Comparison of ENCODE assay signal across 8 cellular contexts in the genomic region with DNA sequence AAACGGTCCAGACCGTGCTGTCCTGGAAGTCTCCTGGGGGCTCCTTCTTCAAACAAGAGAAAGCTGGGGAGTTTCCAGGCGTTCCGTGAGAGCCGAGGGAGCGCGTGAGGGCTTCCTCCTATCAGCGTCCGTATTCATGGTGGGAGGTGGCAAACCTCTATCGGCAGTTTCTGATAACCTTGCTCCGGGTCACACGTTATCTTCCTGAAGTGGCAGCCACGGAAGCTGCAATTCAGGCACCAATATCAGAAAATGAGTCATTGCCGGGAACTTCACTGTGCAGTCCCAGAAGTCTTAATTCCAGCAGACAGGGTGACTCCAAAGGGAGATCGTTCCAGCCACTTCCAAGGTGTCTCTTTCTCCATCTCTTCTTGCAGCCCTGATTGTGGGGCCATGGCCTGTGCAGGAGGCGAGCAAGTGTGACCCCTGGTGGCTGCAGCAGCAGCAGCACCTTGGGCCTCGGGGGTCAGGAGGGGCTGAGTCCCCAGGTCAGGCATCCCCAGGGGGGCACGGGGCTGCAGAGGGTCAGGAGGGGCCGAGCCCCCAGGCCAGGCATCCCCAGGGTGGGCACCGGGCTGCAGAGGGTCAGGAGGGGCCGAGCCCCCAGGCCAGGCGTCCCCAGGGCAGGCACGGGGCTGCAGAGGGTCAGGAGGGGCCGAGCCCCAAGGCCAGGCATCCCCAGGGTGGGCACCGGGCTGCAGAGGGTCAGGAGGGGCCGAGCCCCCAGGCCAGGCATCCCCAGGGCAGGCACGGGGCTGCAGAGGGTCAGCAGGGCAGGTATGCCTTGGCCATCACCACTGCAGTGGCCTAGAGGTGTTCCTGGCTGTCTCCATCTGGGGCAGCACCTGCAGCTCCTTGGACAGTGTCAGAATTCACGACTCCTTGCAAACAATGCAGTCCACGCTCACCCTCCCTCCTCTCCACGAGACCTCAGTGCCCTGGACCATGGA.
DNase-seq lines count a peak whose midpoint lies in the region; ATAC-seq and TF ChIP-seq lines count a peak whose summit lies in the region.

No MANE protein-coding gene starts in this region.

- H3K4me1 Mint-ChIP-seq in activated T-helper 2 cell treated with anti-CD3 and anti-CD28 coated beads, Interferon-gamma antibody, Interleukin-2, Interleukin-4, amounts not matched to agents 10 μg/mL and 5 μg/mL and 100 μg/mL, durations not matched to agents 14 hours and 24 hours and 36 hours (ENCODE audit: low read depth), result peaks cover 7% of the 10 kb centered on the region

- 5 to 8% methylated on average over 20 to 27 of the region's 30 CpGs for whole genome bisulfite sequencing in GM23248 (ENCODE audit: low coverage in 1 of 2, low lambda C conversion rate in 2 of 2, missing lambda C conversion rate in 2 of 2), 2 experiments
- 24 to 25% methylated on average over 27 to 30 of the region's 30 CpGs for WGBS in lung, 2 donors
- 14% methylated on average over 9 of the region's 30 CpGs for WGBS in suprapubic skin
- 31 to 39% methylated on average over 18 to 28 of the region's 30 CpGs for WGBS in lower leg skin, 2 donors

- H3K4me3 ChIP-seq in GM23248 (no peak overlapping the region), OCI-LY1 (ENCODE audit: low read depth, low read length, poor library complexity, severe bottlenecking) (no peak overlapping the region), lung (no peak overlapping the region), suprapubic skin (peak overlapping the region; percentile 7), lower leg skin (ENCODE audit: low read depth, poor library complexity, severe bottlenecking) (no peak overlapping the region)

- intact Hi-C loops in activated T-helper 2 cell treated with anti-CD3 and anti-CD28 coated beads, Interferon-gamma antibody, Interleukin-2, Interleukin-4, amounts not matched to agents 10 μg/mL and 5 μg/mL and 100 μg/mL, durations not matched to agents 14 hours and 24 hours and 36 hours (cut with micrococcal nuclease), result loop anchor here (1.0 kb wide), 1 partner anchor 442 kb away; no protein-coding TSS in a partner anchor
- intact Hi-C loops in lower leg skin (cut with DNase I; ENCODE audit: low total_unique reads), result no loop called here

- no peaks in the 10 kb centered on the region for H3K27me3 Mint-ChIP-seq in activated T-helper 2 cell treated with anti-CD3 and anti-CD28 coated beads, Interferon-gamma antibody, Interleukin-2, Interleukin-4, amounts not matched to agents 10 μg/mL and 5 μg/mL and 100 μg/mL, durations not matched to agents 14 hours and 24 hours and 36 hours (ENCODE audit: low read depth)

- no peaks in the 10 kb centered on the region for H3K36me3 ChIP-seq in GM23248 (ENCODE audit: low read depth)
- no peaks in the 10 kb centered on the region for H3K36me3 ChIP-seq in OCI-LY1 (ENCODE audit: insufficient read depth, low read length)
- H3K36me3 ChIP-seq in lung (ENCODE audit: control insufficient read depth in 2 of 2, insufficient read depth in 2 of 2, low read length in 2 of 2), result no peaks in the 10 kb centered on the region
- H3K36me3 ChIP-seq in suprapubic skin, result no peaks in the 10 kb centered on the region

- TF ChIP-seq POLR2A in suprapubic skin (IDR thresholded peaks at IDR 0.05), result no peak
- no peak for TF ChIP-seq POLR2A in lower leg skin (IDR thresholded peaks at IDR 0.05)

- DNase-seq in GM23248, result peak; percentile 3
- peak; percentile 46 for DNase-seq in activated T-helper 2 cell treated with anti-CD3 and anti-CD28 coated beads, Interferon-gamma antibody, Interleukin-2, Interleukin-4, amounts not matched to agents 10 μg/mL and 5 μg/mL and 100 μg/mL, durations not matched to agents 14 hours and 24 hours and 36 hours (ENCODE audit: low spot score)
- no peak for DNase-seq in lung (ENCODE audit: low spot score)
- no peak for DNase-seq in suprapubic skin (ENCODE audit: low spot score in 2 of 2)
- DNase-seq in hepatic stellate cell (ENCODE audit: low spot score), result no peak
- no peak for DNase-seq in lower leg skin (ENCODE audit: low spot score in 2 of 2)

- H3K4me1 ChIP-seq in GM23248 (ENCODE audit: insufficient read depth) (no peaks in the 10 kb centered on the region), OCI-LY1 (ENCODE audit: insufficient read depth, low read length, severe bottlenecking) (no peaks in the 10 kb centered on the region), lung (ENCODE audit: control insufficient read depth in 2 of 2, insufficient read depth in 2 of 2, low read length in 2 of 2) (peaks cover 0 to 2% of the 10 kb centered on the region in 2 donors), suprapubic skin (peaks cover 8% of the 10 kb centered on the region)

- H3K27ac Mint-ChIP-seq in activated T-helper 2 cell treated with anti-CD3 and anti-CD28 coated beads, Interferon-gamma antibody, Interleukin-2, Interleukin-4, amounts not matched to agents 10 μg/mL and 5 μg/mL and 100 μg/mL, durations not matched to agents 14 hours and 24 hours and 36 hours, result no peak overlapping the region

- in situ Hi-C loops in GM23248 (cut with MboI), result no loop called here

- H3K27ac ChIP-seq in GM23248 (no peak overlapping the region), OCI-LY1 (ENCODE audit: low read depth, low read length, poor library complexity, severe bottlenecking) (no peak overlapping the region), lung (ENCODE audit: low read depth in 1 of 2, low read length in 1 of 2) (no peak overlapping the region), suprapubic skin (no peak overlapping the region)

- peaks cover 13% of the 10 kb centered on the region for H3K9me3 Mint-ChIP-seq in activated T-helper 2 cell treated with anti-CD3 and anti-CD28 coated beads, Interferon-gamma antibody, Interleukin-2, Interleukin-4, amounts not matched to agents 10 μg/mL and 5 μg/mL and 100 μg/mL, durations not matched to agents 14 hours and 24 hours and 36 hours

- no peaks in the 10 kb centered on the region for H3K36me3 Mint-ChIP-seq in activated T-helper 2 cell treated with anti-CD3 and anti-CD28 coated beads, Interferon-gamma antibody, Interleukin-2, Interleukin-4, amounts not matched to agents 10 μg/mL and 5 μg/mL and 100 μg/mL, durations not matched to agents 14 hours and 24 hours and 36 hours (ENCODE audit: low read depth)

- no peak overlapping the region for H2AFZ ChIP-seq in GM23248
- H2AFZ ChIP-seq in OCI-LY1 (ENCODE audit: low read length), result no peak overlapping the region

- H4K20me1 ChIP-seq in GM23248 (ENCODE audit: insufficient read depth) (no peaks in the 10 kb centered on the region), OCI-LY1 (ENCODE audit: insufficient read depth, low read length) (no peaks in the 10 kb centered on the region)

- H3K9ac ChIP-seq in GM23248 (no peak overlapping the region), OCI-LY1 (ENCODE audit: low read length) (no peak overlapping the region)

- H3K4me3 Mint-ChIP-seq in activated T-helper 2 cell treated with anti-CD3 and anti-CD28 coated beads, Interferon-gamma antibody, Interleukin-2, Interleukin-4, amounts not matched to agents 10 μg/mL and 5 μg/mL and 100 μg/mL, durations not matched to agents 14 hours and 24 hours and 36 hours (ENCODE audit: low read depth), result peak overlapping the region; percentile 47

- H3K4me2 ChIP-seq in GM23248 (ENCODE audit: unreplicated experiment) (no peak overlapping the region), OCI-LY1 (ENCODE audit: low read length) (no peak overlapping the region)

- H3K79me2 ChIP-seq in GM23248 (ENCODE audit: insufficient read depth) (no peaks in the 10 kb centered on the region), OCI-LY1 (ENCODE audit: insufficient read depth, low read length) (no peaks in the 10 kb centered on the region)

- H3F3A ChIP-seq in GM23248 (ENCODE audit: insufficient read depth) (no peaks in the 10 kb centered on the region), OCI-LY1 (ENCODE audit: insufficient read depth, low read length) (no peaks in the 10 kb centered on the region)

- TF ChIP-seq CTCF in OCI-LY1 (IDR thresholded peaks at IDR 0.05; ENCODE audit: low read length) (peak; percentile 88), lung (IDR thresholded peaks at IDR 0.05; ENCODE audit: control extremely low read depth, extremely low read depth) (peak; percentile 20), suprapubic skin (IDR thresholded peaks at IDR 0.05) (peak in 1 of 2 donors; percentile 61), lower leg skin (IDR thresholded peaks at IDR 0.05) (no peak)

- H3K9me3 ChIP-seq in GM23248 (ENCODE audit: low read depth) (no peaks in the 10 kb centered on the region), OCI-LY1 (ENCODE audit: low read length) (no peaks in the 10 kb centered on the region), lung (ENCODE audit: control insufficient read depth in 2 of 2, insufficient read depth in 1 of 2, low read length in 1 of 2) (peaks cover 0 to 6% of the 10 kb centered on the region in 2 donors), suprapubic skin (no peaks in the 10 kb centered on the region)

- H3K9me2 ChIP-seq in GM23248 (ENCODE audit: insufficient read depth) (no peaks in the 10 kb centered on the region), OCI-LY1 (ENCODE audit: low read depth, low read length) (no peaks in the 10 kb centered on the region)

- ATAC-seq in lung (ENCODE audit: insufficient read depth, low FRiP score), result no peak
- ATAC-seq in HG03457 (IDR thresholded peaks at IDR 0.05; ENCODE audit: unreplicated experiment), result no peak

- H3K27me3 ChIP-seq in GM23248 (replicated peaks; ENCODE audit: insufficient read depth) (no peaks in the 10 kb centered on the region), OCI-LY1 (ENCODE audit: insufficient read depth, low read length) (no peaks in the 10 kb centered on the region), lung (ENCODE audit: control insufficient read depth, insufficient read depth) (no peaks in the 10 kb centered on the region), suprapubic skin (peaks cover 20% of the 10 kb centered on the region)

- TF ChIP-seq EP300 in suprapubic skin (IDR thresholded peaks at IDR 0.05), result no peak

Comparison
In these comparisons a context has a peak if more than half of its experiments do, and no peak if none do; other contexts are left out.
1. DNase-seq: peak in GM23248 (single experiment) and activated T-helper 2 cell treated with anti-CD3 and anti-CD28 coated beads, Interferon-gamma antibody, Interleukin-2, Interleukin-4, amounts not matched to agents 10 μg/mL and 5 μg/mL and 100 μg/mL, durations not matched to agents 14 hours and 24 hours and 36 hours (single experiment); none in lung (single experiment), suprapubic skin (0 of 2), hepatic stellate cell (single experiment) and lower leg skin (0 of 2).
2. CTCF ChIP-seq: peak in OCI-LY1 (single experiment) and lung (single experiment); none in lower leg skin (0 of 3).